ENCODE assay signal across 11 cellular contexts in genomic region chr14:69049675-69050074, GRCh38.
DNase-seq lines count a peak whose midpoint lies in the region; ATAC-seq, FAIRE-seq and TF ChIP-seq lines count a peak whose summit lies in the region.
"Had no signal": no experiment of that assay in that cellular context is flagged by ENCODE, and none has a peak within 500 bp of the region (broad histone marks: within the 10 kb centered on the region; RNA-seq: fewer than 3 reads in every experiment).

No MANE protein-coding gene starts in this region.

- H3K9me2 ChIP-seq in PC-3 (replicated peaks; ENCODE audit: low read length): no peaks in the 10 kb centered on the region

- POLR2A ChIA-PET in PC-3 (lab: Charles Lee; ENCODE audit: unreplicated experiment): interaction anchor here (0.6 kb wide), 2 partner anchors 11 to 1130 kb away, joined by 3 to 4 read pairs; no protein-coding TSS in a partner anchor

- H3K36me3 ChIP-seq in stomach smooth muscle (ENCODE audit: control insufficient read depth in 2 of 2, insufficient read depth in 2 of 2, low read length in 2 of 2) (peaks cover 11 to 21% of the 10 kb centered on the region in 2 donors), PC-3 (ENCODE audit: low read depth, low read length) (peaks cover 15% of the 10 kb centered on the region; the same call in 1 of the 2 replicates)

- H3F3A ChIP-seq in PC-3 (ENCODE audit: low read length, unreplicated experiment): no peaks in the 10 kb centered on the region

- H4K20me1 ChIP-seq in PC-3 (ENCODE audit: low read length): no peaks in the 10 kb centered on the region

- peak; percentile 72 for DNase-seq in HCEC 1CT
- peak; percentile 84 to 95 for DNase-seq in cardiac fibroblast (ENCODE audit: low read depth in 2 of 2)
- DNase-seq in iris pigment epithelial cell (ENCODE audit: low read depth): peak; percentile 93
- no peak for DNase-seq in D721Med (ENCODE audit: insufficient read length, low spot score)
- no peak for DNase-seq in PC-3
- DNase-seq: activated CD4-positive, CD25-positive, alpha-beta regulatory T cell treated with anti-CD3 and anti-CD28 coated beads, Interleukin-2, amount 50 U/mL, for 72 hours; central memory CD4-positive, alpha-beta T cell; NCI-H748 treated with DMSO at 0.1 percent for 48 hours had no signal

- BruUV-seq in PC-3 (replicated peaks; lab: Mats Ljungman, UMichigan): no TSS peak

- ATAC-seq in GM18873 (IDR thresholded peaks at IDR 0.05; ENCODE audit: low FRiP score, unreplicated experiment): no peak
- no peak for ATAC-seq in GM21528 (IDR thresholded peaks at IDR 0.05; ENCODE audit: low FRiP score, unreplicated experiment)
- no peak for ATAC-seq in PC-3

- no peak overlapping the region for H3K4me2 ChIP-seq in PC-3 (ENCODE audit: low read length)

- intact Hi-C loops in PC-3 (cut with micrococcal nuclease): no loop called here

- CTCF ChIA-PET in PC-3 (lab: Charles Lee): no interaction called here

- H3K27ac ChIP-seq in stomach smooth muscle (ENCODE audit: low read length) (peak overlapping the region; percentile 46), PC-3 (ENCODE audit: low read length) (no peak overlapping the region)

- H3K4me1 ChIP-seq in stomach smooth muscle (ENCODE audit: control insufficient read depth, insufficient read depth, low read length) (peaks cover 63% of the 10 kb centered on the region), PC-3 (ENCODE audit: insufficient read depth, low read length) (no peaks in the 10 kb centered on the region)

- TF ChIP-seq CTCF in cardiac fibroblast (IDR thresholded peaks at IDR 0.05; ENCODE audit: low read depth, low read length) (no peak), D721Med (IDR thresholded peaks at IDR 0.05; ENCODE audit: insufficient read depth, missing control alignments) (no peak), PC-3 (conservative IDR thresholded peaks at IDR 0.05; ENCODE audit: low read depth, low read length) (no peak)

- H2AFZ ChIP-seq in PC-3 (ENCODE audit: low read length): no peak overlapping the region

- no peak for FAIRE-seq in D721Med (lab: Jason Lieb, UNC)

- H3K4me3 ChIP-seq in cardiac fibroblast (replicated peaks in 1 of 2; ENCODE audit: low read depth in 2 of 2, low read length in 2 of 2) (no peak overlapping the region), stomach smooth muscle (ENCODE audit: low read length in 2 of 2) (no peak overlapping the region), PC-3 (ENCODE audit: low read length) (no peak overlapping the region)

- no peaks in the 10 kb centered on the region for H3K79me2 ChIP-seq in PC-3 (ENCODE audit: low read length)

- H3K27me3 ChIP-seq in stomach smooth muscle (ENCODE audit: control insufficient read depth in 1 of 2, insufficient read depth in 2 of 2, low read length in 2 of 2) (no peaks in the 10 kb centered on the region), PC-3 (ENCODE audit: low read length) (no peaks in the 10 kb centered on the region)

- H3K9ac ChIP-seq in stomach smooth muscle (ENCODE audit: low read length in 2 of 2): no peak overlapping the region
- no peak overlapping the region for H3K9ac ChIP-seq in PC-3 (ENCODE audit: low read length)

- no peaks in the 10 kb centered on the region for H3K9me3 ChIP-seq in stomach smooth muscle (ENCODE audit: control insufficient read depth in 2 of 2, low read length in 2 of 2)
- H3K9me3 ChIP-seq in PC-3 (ENCODE audit: low read length): no peaks in the 10 kb centered on the region

Comparison
In these comparisons a context has a peak if more than half of its experiments do, and no peak if none do; other contexts are left out.
1. DNase-seq: peak in HCEC 1CT (single experiment), cardiac fibroblast (2 of 2) and iris pigment epithelial cell (single experiment); none in D721Med (single experiment) and PC-3 (single experiment).